ENCODE assay signal across 27 cellular contexts in genomic region chr20:49519777-49520359, GRCh38. TPM values are rescaled to one million over a fixed set of nuclear protein-coding genes. Genes with fewer than 3 reads are reported as not detected.
A peak's percentile ranks its signal among the peaks of the same experiment; 100 is the strongest.
DNase-seq lines count a peak whose midpoint lies in the region; ATAC-seq, FAIRE-seq and TF ChIP-seq lines count a peak whose summit lies in the region.
"Had no signal": no experiment of that assay in that cellular context is flagged by ENCODE, and none has a peak within 500 bp of the region (broad histone marks: within the 10 kb centered on the region; RNA-seq: fewer than 3 reads in every experiment).

No MANE protein-coding gene starts in this region.

- TF ChIP-seq EP300 in SK-N-SH (IDR thresholded peaks at IDR 0.05; ENCODE audit: borderline replicate concordance in 1 of 2, low read depth in 1 of 2, low read length in 1 of 2) (no peak), K562 (IDR thresholded peaks at IDR 0.05; ENCODE audit: low read length) (no peak), sigmoid colon (IDR thresholded peaks at IDR 0.05) (no peak)

- no peak for TF ChIP-seq RAD21 in SK-N-SH (IDR thresholded peaks at IDR 0.05; ENCODE audit: low read length)
- TF ChIP-seq RAD21 in K562 (CRISPR knock-in tag; conservative IDR thresholded peaks at IDR 0.05 in 1 of 2, IDR thresholded peaks at IDR 0.05 in 1 of 2) = no peak

- no peak overlapping the region for H3K4ac ChIP-seq in neuronal stem cell (ENCODE audit: low read length)

- H3K79me1 ChIP-seq in neuronal stem cell (ENCODE audit: low read depth, low read length) = no peaks in the 10 kb centered on the region

- no peak overlapping the region for H3K27ac ChIP-seq in SK-N-SH (ENCODE audit: low read depth in 2 of 2, low read length in 1 of 2)
- no peak overlapping the region for H3K27ac ChIP-seq in K562 (ENCODE audit: extremely low read depth, low read depth, low read length)
- no peak overlapping the region for H3K27ac ChIP-seq in sigmoid colon
- no peak overlapping the region for H3K27ac ChIP-seq in neuronal stem cell (replicated peaks; ENCODE audit: low read length)
- H3K27ac ChIP-seq: GM23248, left lung, RWPE1, spleen had no signal

- no peak overlapping the region for H4K91ac ChIP-seq in neuronal stem cell (ENCODE audit: low read depth, low read length, poor library complexity)

- H3K9me3 ChIP-seq in SK-N-SH (no peaks in the 10 kb centered on the region), K562 (replicated peaks; ENCODE audit: control insufficient read depth, insufficient read depth, low read depth, low read length) (no peaks in the 10 kb centered on the region), sigmoid colon (no peaks in the 10 kb centered on the region), neuronal stem cell (replicated peaks in 1 of 2; ENCODE audit: control insufficient read depth in 2 of 2, insufficient read depth in 1 of 2, low read depth in 1 of 2, low read length in 2 of 2) (peaks cover 0 to 5% of the 10 kb centered on the region in 2 donors)
- H3K9me3 ChIP-seq: uterus had no signal

- FAIRE-seq in K562 (lab: Jason Lieb, UNC) = no peak
- FAIRE-seq: islet of Langerhans had no signal

- H2BK5ac ChIP-seq in neuronal stem cell (ENCODE audit: low read length) = no peak overlapping the region

- TF ChIP-seq CTCF in SK-N-SH (IDR thresholded peaks at IDR 0.05) = no peak
- peak in 1 of 3 experiments; percentile 34; a peak in 1 of 6 replicates for TF ChIP-seq CTCF in K562 (IDR thresholded peaks at IDR 0.05 in 2 of 3, conservative IDR thresholded peaks at IDR 0.05 in 1 of 3; ENCODE audit: insufficient read depth in 2 of 3, low read depth in 1 of 3, low read length in 3 of 3)
- TF ChIP-seq CTCF in sigmoid colon (IDR thresholded peaks at IDR 0.05) = no peak

- no peak overlapping the region for H2BK12ac ChIP-seq in neuronal stem cell (ENCODE audit: low read length)

- no peak overlapping the region for H3K9ac ChIP-seq in SK-N-SH
- no peak overlapping the region for H3K9ac ChIP-seq in K562 (ENCODE audit: insufficient read depth in 1 of 2, low read depth in 2 of 2, low read length in 2 of 2)
- H3K9ac ChIP-seq in neuronal stem cell (ENCODE audit: low read depth, low read length, poor library complexity) = no peak overlapping the region
- H3K9ac ChIP-seq: GM23248 had no signal

- H4K20me1 ChIP-seq in SK-N-SH (ENCODE audit: insufficient read depth) (no peaks in the 10 kb centered on the region), K562 (replicated peaks; ENCODE audit: control insufficient read depth, insufficient read depth, low read length) (peaks cover 2% of the 10 kb centered on the region; the same call in 1 of the 2 replicates)

- in situ Hi-C loops in K562 (cut with MboI) = loop anchor here (10.0 kb wide), 1 partner anchor 185 kb away; no protein-coding TSS in a partner anchor

- ATAC-seq in SK-N-SH treated with all-trans-retinoic acid at 6 μM for 48 hours (peak; percentile 30; the same call in 1 of the 3 replicates), K562 (peak; percentile 52; the same call in 2 of the 3 replicates), HG03095 (IDR thresholded peaks at IDR 0.05; ENCODE audit: unreplicated experiment) (no peak)
- ATAC-seq: left lung; right cardiac atrium; stimulated activated naive CD8-positive, alpha-beta T cell treated with anti-CD3 and anti-CD28 coated beads, Interleukin-15, amount 100 ng/mL, for 72 hours had no signal

- no peaks in the 10 kb centered on the region for H3K9me1 ChIP-seq in K562 (ENCODE audit: control insufficient read depth, insufficient read depth, low read length)

- H3K4me3 ChIP-seq in SK-N-SH (ENCODE audit: low read depth in 2 of 2, low read length in 1 of 2) (no peak overlapping the region), K562 (no peak overlapping the region), sigmoid colon (no peak overlapping the region), neuronal stem cell (ENCODE audit: low read length in 2 of 2) (no peak overlapping the region)
- H3K4me3 ChIP-seq: GM23248, left lung, spleen, uterus had no signal

- H3K4me1 ChIP-seq in SK-N-SH (ENCODE audit: control insufficient read depth in 1 of 2, insufficient read depth in 2 of 2, low read depth in 1 of 2, low read length in 1 of 2) = no peaks in the 10 kb centered on the region
- no peaks in the 10 kb centered on the region for H3K4me1 ChIP-seq in K562 (replicated peaks in 1 of 2; ENCODE audit: control insufficient read depth in 2 of 2, insufficient read depth in 2 of 2, low read length in 2 of 2)
- H3K4me1 ChIP-seq in sigmoid colon = peaks cover 0 to under 1% (median 0%) of the 10 kb centered on the region in 4 donors
- H3K4me1 ChIP-seq in neuronal stem cell (ENCODE audit: control insufficient read depth in 2 of 2, insufficient read depth in 1 of 2, low read depth in 1 of 2, low read length in 2 of 2) = no peaks in the 10 kb centered on the region
- H3K4me1 ChIP-seq: left lung, spleen, uterus had no signal

- H2BK120ac ChIP-seq in neuronal stem cell (ENCODE audit: low read depth, low read length) = no peak overlapping the region

- H4K8ac ChIP-seq in neuronal stem cell (ENCODE audit: low read depth, low read length) = no peak overlapping the region

- CTCF ChIA-PET in SK-N-SH (lab: Yijun Ruan, JAX) (interaction anchor here (1.3 to 15.8 kb wide), 7 partner anchors 11 to 187 kb away, joined by 3 to 317 read pairs (median 13); no protein-coding TSS in a partner anchor), K562 (lab: Yijun Ruan, JAX; ENCODE audit: low intra/inter-chr PET ratio) (no interaction called here)

- intact Hi-C loops in K562 (cut with micrococcal nuclease) (no loop called here), sigmoid colon (cut with DNase I) (no loop called here)

- H2AK5ac ChIP-seq in neuronal stem cell (ENCODE audit: low read depth, low read length) = no peak overlapping the region

- H3K79me2 ChIP-seq in SK-N-SH (ENCODE audit: insufficient read depth) (no peaks in the 10 kb centered on the region), K562 (ENCODE audit: control insufficient read depth, insufficient read depth, low read length) (no peaks in the 10 kb centered on the region)

- no peak overlapping the region for H3K4me2 ChIP-seq in SK-N-SH
- no peak overlapping the region for H3K4me2 ChIP-seq in K562 (ENCODE audit: insufficient read depth, low read length)
- H3K4me2 ChIP-seq in neuronal stem cell (ENCODE audit: insufficient read depth, low read length, poor library complexity, severe bottlenecking) = no peak overlapping the region

- H3F3A ChIP-seq in SK-N-SH (replicated peaks; ENCODE audit: insufficient read depth) = no peaks in the 10 kb centered on the region

- POLR2A ChIA-PET in SK-N-SH (lab: Yijun Ruan, JAX) = no interaction called here
- POLR2A ChIA-PET in K562 (lab: Yijun Ruan, JAX) = no interaction called here

- H2BK15ac ChIP-seq in neuronal stem cell (ENCODE audit: low read length) = no peak overlapping the region

- no peak overlapping the region for H3K14ac ChIP-seq in neuronal stem cell (ENCODE audit: low read length)

- no peak overlapping the region for H3K18ac ChIP-seq in neuronal stem cell (ENCODE audit: low read length)

- H3K9me2 ChIP-seq in SK-N-SH = no peaks in the 10 kb centered on the region

- TF ChIP-seq POLR2A in K562 (conservative IDR thresholded peaks at IDR 0.05) = no peak
- no peak for TF ChIP-seq POLR2A in sigmoid colon (IDR thresholded peaks at IDR 0.05)

- H2AFZ ChIP-seq in SK-N-SH (ENCODE audit: low read depth) (no peak overlapping the region), K562 (ENCODE audit: low read depth, low read length) (no peak overlapping the region), neuronal stem cell (ENCODE audit: low read length) (no peak overlapping the region)
- H2AFZ ChIP-seq: GM23248 had no signal

- H3K36me3 ChIP-seq in SK-N-SH (replicated peaks in 1 of 2; ENCODE audit: control insufficient read depth in 1 of 2, insufficient read depth in 2 of 2, low read length in 1 of 2) (no peaks in the 10 kb centered on the region), K562 (ENCODE audit: control insufficient read depth, insufficient read depth, low read length) (no peaks in the 10 kb centered on the region), sigmoid colon (peaks cover 0 to 32% (median 2%) of the 10 kb centered on the region in 4 donors), neuronal stem cell (replicated peaks in 1 of 2; ENCODE audit: control insufficient read depth in 2 of 2, insufficient read depth in 2 of 2, low read length in 2 of 2) (peaks cover 0 to 26% of the 10 kb centered on the region in 2 donors)
- H3K36me3 ChIP-seq: left lung, spleen, uterus had no signal

- H3K23ac ChIP-seq in neuronal stem cell (ENCODE audit: low read depth, low read length, poor library complexity) = no peak overlapping the region

- no peaks in the 10 kb centered on the region for H3K27me3 ChIP-seq in SK-N-SH (ENCODE audit: insufficient read depth)
- H3K27me3 ChIP-seq in K562 (ENCODE audit: control insufficient read depth in 2 of 2, insufficient read depth in 2 of 2, low read length in 2 of 2) = peaks cover 4 to 27% of the 10 kb centered on the region in 2 experiments; a peak in 2 of 5 replicates
- no peaks in the 10 kb centered on the region for H3K27me3 ChIP-seq in sigmoid colon
- H3K27me3 ChIP-seq in neuronal stem cell (ENCODE audit: control insufficient read depth in 3 of 3, insufficient read depth in 3 of 3, low read depth in 1 of 3, low read length in 3 of 3) = no peaks in the 10 kb centered on the region
- H3K27me3 ChIP-seq: left lung, uterus had no signal

- 93% methylated on average over 5 of the region's 5 CpGs for WGBS in SK-N-SH (ENCODE audit: low lambda C conversion rate)
- 0% methylated on average over 5 of the region's 5 CpGs for WGBS in K562 (ENCODE audit: insufficient coverage, low coverage, missing lambda C conversion rate)
- WGBS in sigmoid colon, 2 donors = 89 to 90% methylated on average over 5 of the region's 5 CpGs
- WGBS in neuronal stem cell (ENCODE audit: extremely low coverage in 2 of 2, insufficient read length in 2 of 2, insufficient replicate concordance in 1 of 2), 2 donors = no CpG with 5 or more reads among the region's 5 CpGs

- DNase-seq in SK-N-SH (no peak), HuH-7 (ENCODE audit: low spot score) (peak; percentile 32), K562 (ENCODE audit: extremely low read depth in 1 of 4, low spot score in 3 of 4) (no peak), sigmoid colon (peak; percentile 22), cerebellar cortex (ENCODE audit: low spot score) (no peak), neuronal stem cell (ENCODE audit: low spot score) (no peak)
- DNase-seq: activated CD4-positive, alpha-beta T cell treated with anti-CD3 and anti-CD28 coated beads, Interleukin-2, amount 50 U/mL, for 48 hours; activated CD4-positive, CD25-positive, alpha-beta regulatory T cell treated with anti-CD3 and anti-CD28 coated beads, Interleukin-2, amount 50 U/mL, for 72 hours; activated naive CD4-positive, alpha-beta T cell treated with anti-CD3 and anti-CD28 coated beads for 36 hours; DMS79 treated with DMSO at 0.1 percent for 48 hours; GF-D8; GM23248; hypothalamus; left lung; NCI-H1436 treated with DMSO at 0.1 percent for 48 hours; NCI-H2107; NCI-H774; right cardiac atrium; spleen; stimulated activated CD4-positive, alpha-beta T cell treated with anti-CD3 and anti-CD28 coated beads, Interleukin-2, amount 100 ng/mL, for 24 hours; stimulated activated CD8-positive, alpha-beta memory T cell treated with anti-CD3 and anti-CD28 coated beads, Interleukin-4, amount 100 ng/mL, for 48 hours; stimulated activated naive CD8-positive, alpha-beta T cell treated with anti-CD3 and anti-CD28 coated beads, Interleukin-15, amount 100 ng/mL, for 72 hours; uterus had no signal

- no TSS peak for BruUV-seq in K562 (replicated peaks; lab: Mats Ljungman, UMichigan)

RNA-seq across cellular contexts. Expression of gene KCNB1, which starts 37.4 kb away (rescaled TPM):
- polyA plus RNA-seq in SK-N-SH (2012; rRNA removed) (0.82 and 1.1 TPM in 2 replicates), K562 (2011; rRNA removed) (not detected in 2 replicates), K562 (2014; fragmentation: Illumina TruSeq; extraction: Trizol) (not detected in 2 replicates), K562 (2014; fragmentation: Nextera tagmentation; extraction: Ambion mirVana) (under 1 TPM; 0.01 to 0.06 TPM), K562 (2014; rRNA removed) (not detected in 2 replicates), sigmoid colon (1 to 10 TPM in 1 of 3 donors, under 1 TPM in 1, not detected in 1; under 0.01 to 2.5 TPM)
- 0.81 and 0.93 TPM in 2 replicates for polyA plus RNA-seq in SK-N-SH (2012; cell fraction: cytosol; rRNA removed)
- 1.6 and 1.8 TPM in 2 replicates for polyA plus RNA-seq in SK-N-SH (2012; cell fraction: nucleus; rRNA removed)
- not detected in 2 replicates for total RNA-seq in K562 (2011; cell fraction: chromatin; rRNA removed; ENCODE audit: low replicate concordance)
- total RNA-seq in K562 (2011; cell fraction: nucleolus; rRNA removed) = not detected in 2 replicates
- total RNA-seq in K562 (2011; cell fraction: nucleoplasm; rRNA removed) = not detected in 2 replicates
- total RNA-seq in K562 (2014; rRNA removed) (not detected in 2 replicates), K562 (2014; rRNA removed; fragmentation: Illumina TruSeq; extraction: Trizol) (not detected in 2 replicates), K562 (2015; rRNA removed; fragmentation: Illumina TruSeq; extraction: Trizol) (not detected in 2 replicates), K562 (2021) (0.02 TPM in 1 of 2 replicates, not detected in the other), sigmoid colon (10 to 100 TPM; 11.8 to 20.6 (median 18.8) TPM)
- not detected in 2 replicates for polyA plus RNA-seq in K562 (2011; cell fraction: cytosol; rRNA removed)
- polyA plus RNA-seq in K562 (2011; cell fraction: nucleus; rRNA removed) = not detected in 2 replicates
- 0.03 and 0.04 TPM in 2 replicates for polyA plus RNA-seq in K562 (2012)
- not detected in 2 replicates for polyA minus RNA-seq in K562 (2011; rRNA and poly(A)+ RNA removed)
- polyA minus RNA-seq in K562 (2011; cell fraction: cytosol; rRNA and poly(A)+ RNA removed) = not detected in 2 replicates
- not detected in 2 replicates for polyA minus RNA-seq in K562 (2011; cell fraction: nucleus; rRNA and poly(A)+ RNA removed)
- polyA plus RNA-seq in neuronal stem cell (2013, experiment 1 of 2) = 0.52 TPM
- 0.51 TPM for polyA plus RNA-seq in neuronal stem cell (2013, experiment 2 of 2)
- total RNA-seq: activated naive CD4-positive, alpha-beta T cell treated with anti-CD3 and anti-CD28 coated beads for 36 hours had no signal

RNA-seq across cellular contexts. Expression of gene PTGIS, which starts 48.1 kb away (rescaled TPM):
- polyA plus RNA-seq in SK-N-SH (2012; rRNA removed) (0.67 and 1.0 TPM in 2 replicates), K562 (2011; rRNA removed) (not detected in 2 replicates), K562 (2014; fragmentation: Illumina TruSeq; extraction: Trizol) (not detected in 2 replicates), K562 (2014; fragmentation: Nextera tagmentation; extraction: Ambion mirVana) (not detected), K562 (2014; rRNA removed) (not detected in 2 replicates), sigmoid colon (10 to 100 TPM in 1 of 3 donors, 1 to 10 TPM in 1, under 1 TPM in 1; 0.46 to 12.0 (median 5.8) TPM)
- polyA plus RNA-seq in SK-N-SH (2012; cell fraction: cytosol; rRNA removed) = 0.45 and 0.52 TPM in 2 replicates
- polyA plus RNA-seq in SK-N-SH (2012; cell fraction: nucleus; rRNA removed) = 0.49 and 0.54 TPM in 2 replicates
- total RNA-seq in K562 (2011; cell fraction: chromatin; rRNA removed; ENCODE audit: low replicate concordance) = not detected in 2 replicates
- not detected in 2 replicates for total RNA-seq in K562 (2011; cell fraction: nucleolus; rRNA removed)
- total RNA-seq in K562 (2011; cell fraction: nucleoplasm; rRNA removed) = not detected in 2 replicates
- total RNA-seq in K562 (2014; rRNA removed) (not detected in 2 replicates), K562 (2014; rRNA removed; fragmentation: Illumina TruSeq; extraction: Trizol) (not detected in 2 replicates), K562 (2015; rRNA removed; fragmentation: Illumina TruSeq; extraction: Trizol) (not detected in 2 replicates), K562 (2021) (0.16 TPM in 1 of 2 replicates, not detected in the other), sigmoid colon (100 to 1,000 TPM in 1 of 4 donors, 10 to 100 TPM in 3; 55.3 to 241 (median 82.5) TPM)
- 0.01 TPM in 1 of 2 replicates, not detected in the other for polyA plus RNA-seq in K562 (2011; cell fraction: cytosol; rRNA removed)
- not detected in 2 replicates for polyA plus RNA-seq in K562 (2011; cell fraction: nucleus; rRNA removed)
- polyA plus RNA-seq in K562 (2012) = not detected in 2 replicates
- not detected in 2 replicates for polyA minus RNA-seq in K562 (2011; rRNA and poly(A)+ RNA removed)
- polyA minus RNA-seq in K562 (2011; cell fraction: cytosol; rRNA and poly(A)+ RNA removed) = not detected in 2 replicates
- not detected in 2 replicates for polyA minus RNA-seq in K562 (2011; cell fraction: nucleus; rRNA and poly(A)+ RNA removed)
- polyA plus RNA-seq in neuronal stem cell (2013, experiment 1 of 2) = 46.9 TPM
- 49.5 TPM for polyA plus RNA-seq in neuronal stem cell (2013, experiment 2 of 2)
- total RNA-seq: activated naive CD4-positive, alpha-beta T cell treated with anti-CD3 and anti-CD28 coated beads for 36 hours had no signal

Comparison
In these comparisons a context has a peak if more than half of its experiments do, and no peak if none do; other contexts are left out.
1. DNase-seq: peak in HuH-7 (single experiment) and sigmoid colon (single experiment); none in SK-N-SH (single experiment), K562 (0 of 4), cerebellar cortex (single experiment) and neuronal stem cell (single experiment).